Comparison of ENCODE assay signal across 1 cellular context in the genomic region with DNA sequence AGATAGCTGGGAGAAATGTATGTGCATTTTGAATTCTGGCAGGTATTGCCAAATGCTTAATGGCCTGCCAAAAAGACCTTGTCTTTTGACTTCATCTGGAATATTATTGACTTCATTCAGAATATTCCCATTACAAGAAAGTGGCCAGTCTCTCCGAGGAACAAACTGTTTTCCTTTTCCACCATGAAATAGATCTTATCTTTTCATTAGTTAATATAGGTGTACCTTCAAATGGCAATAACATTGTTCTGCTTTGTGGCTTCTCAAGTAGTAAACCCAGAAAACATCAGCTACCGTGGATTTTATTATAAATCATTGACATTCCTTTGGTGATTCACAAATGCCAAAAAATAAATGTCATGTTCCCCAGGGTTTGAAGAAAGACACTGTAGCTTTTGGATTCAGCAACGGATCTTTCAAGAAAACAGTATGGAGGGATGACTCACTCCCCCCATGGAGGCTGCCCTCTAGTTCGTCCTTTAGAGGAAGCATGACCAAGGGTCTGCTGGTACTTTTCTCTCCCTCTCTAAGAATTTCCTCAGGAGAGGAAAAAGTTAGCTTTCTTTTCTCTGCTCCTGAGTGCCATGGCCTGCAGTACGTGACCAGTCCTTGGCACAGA.
TF ChIP-seq lines count a peak whose summit lies in the region.

No MANE protein-coding gene starts in this region.

TF ChIP-seq in H1, 55 proteins besides CTCF, POLR2A, EP300 and RAD21 (continued from another document):
- no peak for TF ChIP-seq CHD7 (IDR thresholded peaks at IDR 0.05; ENCODE audit: insufficient replicate concordance, low read length)
